ENCODE assay signal across 10 cellular contexts in the genomic region with DNA sequence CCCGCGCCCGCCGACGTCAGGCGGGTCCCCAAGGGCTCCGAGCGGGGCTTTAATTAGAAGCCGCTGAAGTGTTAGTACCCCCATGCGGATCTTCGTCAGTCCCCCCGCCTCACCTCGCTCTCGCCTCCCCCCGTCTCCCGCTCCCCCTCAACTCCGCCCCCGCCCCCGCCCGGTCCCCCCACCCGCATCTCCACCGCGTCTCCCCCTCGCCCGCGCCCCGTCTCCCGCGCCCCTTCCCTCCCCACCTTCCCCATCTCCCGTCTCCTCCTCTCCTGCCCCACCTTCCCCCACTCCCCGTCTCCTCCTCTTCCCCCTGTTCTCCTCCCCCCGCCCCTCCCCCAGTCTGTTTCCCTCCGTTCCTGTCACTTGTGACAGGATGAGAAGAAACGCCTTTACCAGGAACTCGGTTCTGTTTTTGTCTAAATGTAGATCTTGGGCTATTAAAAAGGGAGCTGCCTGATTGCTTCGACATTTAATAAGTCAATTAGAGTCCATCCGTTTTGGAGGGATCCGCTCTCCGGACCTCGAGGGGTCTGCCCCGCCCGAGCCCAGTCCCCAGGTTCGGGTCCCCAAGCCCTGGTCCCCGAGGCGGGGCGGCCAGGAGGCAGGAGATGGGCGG. TPM values are rescaled to one million over a fixed set of nuclear protein-coding genes. Genes with fewer than 3 reads are reported as not detected.
DNase-seq lines count a peak whose midpoint lies in the region; ATAC-seq and TF ChIP-seq lines count a peak whose summit lies in the region.
"Had no signal": no experiment of that assay in that cellular context is flagged by ENCODE, and none has a peak within 500 bp of the region (broad histone marks: within the 10 kb centered on the region; RNA-seq: fewer than 3 reads in every experiment).

No MANE protein-coding gene starts in this region.

- CTCF ChIA-PET in AG04450 (lab: Charles Lee) (interaction anchor here (0.5 to 4.9 kb wide), 11 partner anchors 11 to 271 kb away, joined by 3 to 61 read pairs (median 9); no protein-coding TSS in a partner anchor), HEK293 (lab: Yijun Ruan, JAX) (no interaction called here)

- H3K27ac ChIP-seq in AG04450 (ENCODE audit: low read depth, low read length) (no peak overlapping the region), HEK293 (ENCODE audit: extremely low read depth, low read depth, low read length) (no peak overlapping the region)

- H3K4me3 ChIP-seq in AG04450 (ENCODE audit: low read depth, low read length) (peak overlapping the region; percentile 57; the same call in 1 of the 2 replicates), HEK293 (ENCODE audit: low read depth, low read length) (peak overlapping the region; percentile 12), epithelial cell of proximal tubule (ENCODE audit: low read depth, low read length) (peak overlapping the region; percentile 66)

- TF ChIP-seq CTCF in AG04450 (IDR thresholded peaks at IDR 0.05; ENCODE audit: low read depth, low read length) (no peak), HEK293 (tag by site-specific recombination; IDR thresholded peaks at IDR 0.05) (no peak), epithelial cell of proximal tubule (conservative IDR thresholded peaks at IDR 0.05; ENCODE audit: low read depth, low read length) (no peak)

- H3K36me3 Mint-ChIP-seq in naive thymus-derived CD8-positive, alpha-beta T cell = no peaks in the 10 kb centered on the region

- DNase-seq in AG04450 (ENCODE audit: low read depth, low spot score) = no peak
- DNase-seq in epithelial cell of proximal tubule (ENCODE audit: low read depth) = no peak
- DNase-seq in naive thymus-derived CD8-positive, alpha-beta T cell = no peak
- DNase-seq in putamen (ENCODE audit: low spot score) = no peak
- DNase-seq in NCI-H1048 (lab: John Stamatoyannopoulos, UW) = no peak
- no peak for DNase-seq in SKM-1 (lab: John Stamatoyannopoulos, UW; ENCODE audit: unreplicated experiment)
- DNase-seq: NCI-H1694 had no signal

- peaks cover 0 to 16% (median 9%) of the 10 kb centered on the region in 4 donors for H3K4me1 Mint-ChIP-seq in naive thymus-derived CD8-positive, alpha-beta T cell

- no peaks in the 10 kb centered on the region for H3K9me3 Mint-ChIP-seq in naive thymus-derived CD8-positive, alpha-beta T cell

- H3K9me3 ChIP-seq in AG04450 (ENCODE audit: control insufficient read depth, insufficient read depth, low read length) (no peaks in the 10 kb centered on the region), HEK293 (ENCODE audit: control insufficient read depth, insufficient read depth, low read depth, low read length) (no peaks in the 10 kb centered on the region)

- H3K27me3 ChIP-seq in AG04450 (ENCODE audit: control insufficient read depth, insufficient read depth, low read length) = peaks cover 12% of the 10 kb centered on the region

- no peaks in the 10 kb centered on the region for H3K4me1 ChIP-seq in HEK293 (ENCODE audit: control insufficient read depth, insufficient read depth, low read length)

- H3K4me3 Mint-ChIP-seq in naive thymus-derived CD8-positive, alpha-beta T cell = peak overlapping the region in 8 of 10 donors; percentile 39 to 80 (median 52)

- ATAC-seq in naive thymus-derived CD8-positive, alpha-beta T cell = no peak
- no peak for ATAC-seq in HG03196 (IDR thresholded peaks at IDR 0.05; ENCODE audit: unreplicated experiment)

- POLR2A ChIA-PET in AG04450 (lab: Yijun Ruan, JAX) = no interaction called here
- POLR2A ChIA-PET in HEK293 (lab: Yijun Ruan, JAX) = interaction anchor here (0.5 kb wide), 1 partner anchor 177 kb away, joined by 3 read pairs; no protein-coding TSS in a partner anchor
- POLR2A ChIA-PET in naive thymus-derived CD8-positive, alpha-beta T cell (lab: Charles Lee) = interaction anchor here (1.5 kb wide), 1 partner anchor 113 kb away, joined by 3 read pairs; no protein-coding TSS in a partner anchor

- H3K27me3 Mint-ChIP-seq in naive thymus-derived CD8-positive, alpha-beta T cell = peaks cover 7 to 28% (median 9%) of the 10 kb centered on the region in 5 donors

- no peaks in the 10 kb centered on the region for H3K36me3 ChIP-seq in HEK293 (ENCODE audit: control insufficient read depth in 2 of 2, insufficient read depth in 1 of 2, low read length in 2 of 2)

- no peak overlapping the region for H3K27ac Mint-ChIP-seq in naive thymus-derived CD8-positive, alpha-beta T cell

TF ChIP-seq in HEK293, 187 proteins besides CTCF, POLR2A, EP300 and RAD21:
- TF ChIP-seq ZNF585B (tag by site-specific recombination; IDR thresholded peaks at IDR 0.05) (no peak), ZNF549 (tag by site-specific recombination; IDR thresholded peaks at IDR 0.05) (no peak), ZFP37 (tag by site-specific recombination; IDR thresholded peaks at IDR 0.05) (no peak), ZBTB48 (tag by site-specific recombination; IDR thresholded peaks at IDR 0.05) (no peak), OVOL3 (tag by site-specific recombination; IDR thresholded peaks at IDR 0.05) (no peak), ZEB2 (tag by site-specific recombination; IDR thresholded peaks at IDR 0.05) (no peak), HOXC10 (CRISPR knock-in tag; IDR thresholded peaks at IDR 0.05) (no peak), EGR2 (tag by site-specific recombination; IDR thresholded peaks at IDR 0.05; ENCODE audit: low read depth) (no peak), ZNF335 (tag by site-specific recombination; conservative IDR thresholded peaks at IDR 0.05) (no peak), ZNF423 (tag by site-specific recombination; IDR thresholded peaks at IDR 0.05) (no peak), ZNF670 (tag by site-specific recombination; IDR thresholded peaks at IDR 0.05; ENCODE audit: low read depth) (no peak), KLF1 (tag by site-specific recombination; IDR thresholded peaks at IDR 0.05) (no peak)
- TF ChIP-seq, protein P1, sequence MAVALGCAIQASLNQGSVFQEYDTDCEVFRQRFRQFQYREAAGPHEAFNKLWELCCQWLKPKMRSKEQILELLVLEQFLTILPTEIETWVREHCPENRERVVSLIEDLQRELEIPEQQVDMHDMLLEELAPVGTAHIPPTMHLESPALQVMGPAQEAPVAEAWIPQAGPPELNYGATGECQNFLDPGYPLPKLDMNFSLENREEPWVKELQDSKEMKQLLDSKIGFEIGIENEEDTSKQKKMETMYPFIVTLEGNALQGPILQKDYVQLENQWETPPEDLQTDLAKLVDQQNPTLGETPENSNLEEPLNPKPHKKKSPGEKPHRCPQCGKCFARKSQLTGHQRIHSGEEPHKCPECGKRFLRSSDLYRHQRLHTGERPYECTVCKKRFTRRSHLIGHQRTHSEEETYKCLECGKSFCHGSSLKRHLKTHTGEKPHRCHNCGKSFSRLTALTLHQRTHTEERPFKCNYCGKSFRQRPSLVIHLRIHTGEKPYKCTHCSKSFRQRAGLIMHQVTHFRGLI (tag by site-specific recombination; IDR thresholded peaks at IDR 0.05) = no peak
- TF ChIP-seq, protein P2, sequence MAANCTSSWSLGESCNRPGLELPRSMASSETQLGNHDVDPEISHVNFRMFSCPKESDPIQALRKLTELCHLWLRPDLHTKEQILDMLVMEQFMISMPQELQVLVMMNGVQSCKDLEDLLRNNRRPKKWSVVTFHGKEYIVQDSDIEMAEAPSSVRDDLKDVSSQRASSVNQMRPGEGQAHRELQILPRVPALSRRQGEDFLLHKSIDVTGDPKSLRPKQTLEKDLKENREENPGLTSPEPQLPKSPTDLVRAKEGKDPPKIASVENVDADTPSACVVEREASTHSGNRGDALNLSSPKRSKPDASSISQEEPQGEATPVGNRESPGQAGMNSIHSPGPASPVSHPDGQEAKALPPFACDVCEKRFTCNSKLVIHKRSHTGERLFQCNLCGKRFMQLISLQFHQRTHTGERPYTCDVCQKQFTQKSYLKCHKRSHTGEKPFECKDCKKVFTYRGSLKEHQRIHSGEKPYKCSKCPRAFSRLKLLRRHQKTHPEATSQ (tag by site-specific recombination; IDR thresholded peaks at IDR 0.05) = no peak

RNA-seq across cellular contexts. Expression of a gene that starts 1.0 kb away (rescaled TPM):
- 0.14 TPM in 1 of 2 replicates, not detected in the other for polyA plus RNA-seq in AG04450 (2011; rRNA removed)
- not detected in 2 replicates for polyA minus RNA-seq in AG04450 (2011; rRNA and poly(A)+ RNA removed)
- 0.12 and 0.36 TPM in 2 replicates for total RNA-seq in epithelial cell of proximal tubule
- not detected for total RNA-seq in naive thymus-derived CD8-positive, alpha-beta T cell
- polyA plus RNA-seq in naive thymus-derived CD8-positive, alpha-beta T cell = under 1 TPM in 2 of 3 donors, not detected in 1; 0.24 to 0.54 TPM
- total RNA-seq: myocyte had no signal

RNA-seq across cellular contexts. Expression of a gene that starts 24.1 kb away (rescaled TPM):
- polyA plus RNA-seq in AG04450 (2011; rRNA removed) = 108 and 126 TPM in 2 replicates
- polyA minus RNA-seq in AG04450 (2011; rRNA and poly(A)+ RNA removed) = 47.6 and 56.9 TPM in 2 replicates
- total RNA-seq in epithelial cell of proximal tubule = 100 and 111 TPM in 2 replicates
- total RNA-seq in naive thymus-derived CD8-positive, alpha-beta T cell = 100 to 1,000 TPM in 1 of 2 experiments, 10 to 100 TPM in 1; 97.0 to 104 TPM
- 100 to 1,000 TPM; 179 to 196 (median 182) TPM for polyA plus RNA-seq in naive thymus-derived CD8-positive, alpha-beta T cell

RNA-seq across cellular contexts. Expression of a gene that starts 25.0 kb away (rescaled TPM):
- 23.4 and 27.6 TPM in 2 replicates for polyA plus RNA-seq in AG04450 (2011; rRNA removed)
- 11.8 and 22.6 TPM in 2 replicates for polyA minus RNA-seq in AG04450 (2011; rRNA and poly(A)+ RNA removed)
- total RNA-seq in epithelial cell of proximal tubule = 16.6 and 24.8 TPM in 2 replicates
- 10 to 100 TPM; 89.2 to 92.0 TPM for total RNA-seq in naive thymus-derived CD8-positive, alpha-beta T cell
- 10 to 100 TPM; 38.1 to 62.8 (median 47.4) TPM for polyA plus RNA-seq in naive thymus-derived CD8-positive, alpha-beta T cell

Comparison
In these comparisons a context has a peak if more than half of its experiments do, and no peak if none do; other contexts are left out.
1. H3K4me3 ChIP-seq: peak in every context shown above with its lines; median percentile 66 in epithelial cell of proximal tubule; 57 in AG04450; 12 in HEK293.